ENCODE assay signal across 8 cellular contexts in the genomic region with DNA sequence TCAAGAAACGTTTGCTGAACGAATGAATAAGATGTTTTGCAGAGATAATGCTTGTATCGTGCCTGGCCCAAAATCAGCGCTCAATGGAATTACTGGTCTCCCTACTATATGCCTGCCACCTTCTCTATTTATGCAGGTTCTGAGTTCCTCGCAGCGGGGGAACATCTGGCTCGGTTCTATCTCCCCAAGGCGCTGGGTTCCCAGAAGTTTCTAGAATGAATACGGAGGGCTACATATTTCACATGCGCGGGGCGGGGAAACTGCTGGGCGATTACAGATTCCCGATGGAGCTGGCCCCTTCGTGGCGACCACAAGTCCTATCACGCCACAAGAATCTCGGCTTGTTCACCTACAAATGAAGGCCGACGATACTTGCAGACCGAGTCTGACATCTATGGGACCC. TPM values are rescaled to one million over a fixed set of nuclear protein-coding genes. Genes with fewer than 3 reads are reported as not detected.
DNase-seq lines count a peak whose midpoint lies in the region; ATAC-seq lines count a peak whose summit lies in the region.

No MANE protein-coding gene starts in this region.

- intact Hi-C loops in activated T-helper 1 cell treated with anti-CD3 and anti-CD28 coated beads, Interleukin-12 subunit alpha, Interleukin-12 subunit beta, Interleukin-2, Interleukin-4 antibody, amounts not matched to agents 30 ng/mL and 10 ng/mL and 1 ng/mL, durations not matched to agents 14 hours and 24 hours and 36 hours (cut with micrococcal nuclease): loop anchor here (1.0 to 10.0 kb wide), 11 partner anchors 21 to 497 kb away; partner anchors contain the start of genes ABCC5, ABCF3, AP2M1 and DVL3
- intact Hi-C loops in posterior cingulate gyrus (cut with DNase I): loop anchor here (1.0 to 10.0 kb wide), 5 partner anchors 21 to 240 kb away; partner anchors contain the start of genes ABCC5, ALG3, DVL3 and EEF1AKMT4

- H3K27me3 Mint-ChIP-seq in activated T-helper 1 cell treated with anti-CD3 and anti-CD28 coated beads, Interleukin-12 subunit alpha, Interleukin-12 subunit beta, Interleukin-2, Interleukin-4 antibody, amounts not matched to agents 30 ng/mL and 10 ng/mL and 1 ng/mL, durations not matched to agents 14 hours and 24 hours and 36 hours (ENCODE audit: insufficient read depth): no peaks in the 10 kb centered on the region
- no peaks in the 10 kb centered on the region for H3K27me3 Mint-ChIP-seq in stimulated activated memory B cell treated with anti-CD40 and anti-IgM and Interleukin-4, amounts not matched to agents 10 μg/mL and 1 μg/mL and 100 μg/mL, for 72 hours

- H3K4me1 Mint-ChIP-seq in activated T-helper 1 cell treated with anti-CD3 and anti-CD28 coated beads, Interleukin-12 subunit alpha, Interleukin-12 subunit beta, Interleukin-2, Interleukin-4 antibody, amounts not matched to agents 30 ng/mL and 10 ng/mL and 1 ng/mL, durations not matched to agents 14 hours and 24 hours and 36 hours (ENCODE audit: low read depth): peaks cover 31% of the 10 kb centered on the region
- peaks cover 36% of the 10 kb centered on the region for H3K4me1 Mint-ChIP-seq in stimulated activated memory B cell treated with anti-CD40 and anti-IgM and Interleukin-4, amounts not matched to agents 10 μg/mL and 1 μg/mL and 100 μg/mL, for 72 hours

- H3K27ac Mint-ChIP-seq in activated T-helper 1 cell treated with anti-CD3 and anti-CD28 coated beads, Interleukin-12 subunit alpha, Interleukin-12 subunit beta, Interleukin-2, Interleukin-4 antibody, amounts not matched to agents 30 ng/mL and 10 ng/mL and 1 ng/mL, durations not matched to agents 14 hours and 24 hours and 36 hours: peak overlapping the region; percentile 85
- peak overlapping the region; percentile 89 for H3K27ac Mint-ChIP-seq in stimulated activated memory B cell treated with anti-CD40 and anti-IgM and Interleukin-4, amounts not matched to agents 10 μg/mL and 1 μg/mL and 100 μg/mL, for 72 hours

- peaks cover 5% of the 10 kb centered on the region for H3K36me3 Mint-ChIP-seq in activated T-helper 1 cell treated with anti-CD3 and anti-CD28 coated beads, Interleukin-12 subunit alpha, Interleukin-12 subunit beta, Interleukin-2, Interleukin-4 antibody, amounts not matched to agents 30 ng/mL and 10 ng/mL and 1 ng/mL, durations not matched to agents 14 hours and 24 hours and 36 hours (ENCODE audit: low read depth)
- peaks cover under 1% of the 10 kb centered on the region for H3K36me3 Mint-ChIP-seq in stimulated activated memory B cell treated with anti-CD40 and anti-IgM and Interleukin-4, amounts not matched to agents 10 μg/mL and 1 μg/mL and 100 μg/mL, for 72 hours

- peak overlapping the region; percentile 97 for H3K4me3 ChIP-seq in iPS-11a (ENCODE audit: low read depth, low read length)

- no peak for DNase-seq in activated T-helper 1 cell treated with anti-CD3 and anti-CD28 coated beads, Interleukin-12 subunit alpha, Interleukin-12 subunit beta, Interleukin-2, Interleukin-4 antibody, amounts not matched to agents 30 ng/mL and 10 ng/mL and 1 ng/mL, durations not matched to agents 14 hours and 24 hours and 36 hours (ENCODE audit: low spot score)
- DNase-seq in NCI-H2029 (lab: John Stamatoyannopoulos, UW) (no peak), posterior cingulate gyrus (no peak), GM03348 (ENCODE audit: low spot score) (no peak)

- H3K4me3 Mint-ChIP-seq in activated T-helper 1 cell treated with anti-CD3 and anti-CD28 coated beads, Interleukin-12 subunit alpha, Interleukin-12 subunit beta, Interleukin-2, Interleukin-4 antibody, amounts not matched to agents 30 ng/mL and 10 ng/mL and 1 ng/mL, durations not matched to agents 14 hours and 24 hours and 36 hours: peak overlapping the region; percentile 92
- peak overlapping the region; percentile 86 for H3K4me3 Mint-ChIP-seq in stimulated activated memory B cell treated with anti-CD40 and anti-IgM and Interleukin-4, amounts not matched to agents 10 μg/mL and 1 μg/mL and 100 μg/mL, for 72 hours

- no peaks in the 10 kb centered on the region for H3K9me3 Mint-ChIP-seq in activated T-helper 1 cell treated with anti-CD3 and anti-CD28 coated beads, Interleukin-12 subunit alpha, Interleukin-12 subunit beta, Interleukin-2, Interleukin-4 antibody, amounts not matched to agents 30 ng/mL and 10 ng/mL and 1 ng/mL, durations not matched to agents 14 hours and 24 hours and 36 hours
- H3K9me3 Mint-ChIP-seq in stimulated activated memory B cell treated with anti-CD40 and anti-IgM and Interleukin-4, amounts not matched to agents 10 μg/mL and 1 μg/mL and 100 μg/mL, for 72 hours: no peaks in the 10 kb centered on the region

- ATAC-seq in GM18907 (IDR thresholded peaks at IDR 0.05; ENCODE audit: unreplicated experiment) (peak; percentile 38), HG03045 (IDR thresholded peaks at IDR 0.05; ENCODE audit: unreplicated experiment) (peak; percentile 9)
- ATAC-seq in stimulated activated memory B cell treated with anti-CD40 and anti-IgM and Interleukin-4, amounts not matched to agents 10 μg/mL and 1 μg/mL and 100 μg/mL, for 72 hours: peak; percentile 62

RNA-seq across cellular contexts. Expression of gene EIF2B5, which starts 0.4 kb away (rescaled TPM):
- 75.6 and 75.9 TPM in 2 replicates for total RNA-seq in activated T-helper 1 cell treated with anti-CD3 and anti-CD28 coated beads, Interleukin-12 subunit alpha, Interleukin-12 subunit beta, Interleukin-2, Interleukin-4 antibody, amounts not matched to agents 30 ng/mL and 10 ng/mL and 1 ng/mL, durations not matched to agents 14 hours and 24 hours and 36 hours

RNA-seq across cellular contexts. Expression of gene DVL3, which starts 20.4 kb away (rescaled TPM):
- 59.4 and 61.5 TPM in 2 replicates for total RNA-seq in activated T-helper 1 cell treated with anti-CD3 and anti-CD28 coated beads, Interleukin-12 subunit alpha, Interleukin-12 subunit beta, Interleukin-2, Interleukin-4 antibody, amounts not matched to agents 30 ng/mL and 10 ng/mL and 1 ng/mL, durations not matched to agents 14 hours and 24 hours and 36 hours

RNA-seq across cellular contexts. Expression of gene HTR3E, which starts 37.9 kb away (rescaled TPM):
- not detected in 2 replicates for total RNA-seq in activated T-helper 1 cell treated with anti-CD3 and anti-CD28 coated beads, Interleukin-12 subunit alpha, Interleukin-12 subunit beta, Interleukin-2, Interleukin-4 antibody, amounts not matched to agents 30 ng/mL and 10 ng/mL and 1 ng/mL, durations not matched to agents 14 hours and 24 hours and 36 hours

RNA-seq across cellular contexts. Expression of gene AP2M1, which starts 39.9 kb away (rescaled TPM):
- 235 and 238 TPM in 2 replicates for total RNA-seq in activated T-helper 1 cell treated with anti-CD3 and anti-CD28 coated beads, Interleukin-12 subunit alpha, Interleukin-12 subunit beta, Interleukin-2, Interleukin-4 antibody, amounts not matched to agents 30 ng/mL and 10 ng/mL and 1 ng/mL, durations not matched to agents 14 hours and 24 hours and 36 hours

RNA-seq across cellular contexts. Expression of gene ABCF3, which starts 51.3 kb away (rescaled TPM):
- 75.2 and 76.4 TPM in 2 replicates for total RNA-seq in activated T-helper 1 cell treated with anti-CD3 and anti-CD28 coated beads, Interleukin-12 subunit alpha, Interleukin-12 subunit beta, Interleukin-2, Interleukin-4 antibody, amounts not matched to agents 30 ng/mL and 10 ng/mL and 1 ng/mL, durations not matched to agents 14 hours and 24 hours and 36 hours

Comparison
In these comparisons a context has a peak if more than half of its experiments do, and no peak if none do; other contexts are left out.
1. ATAC-seq: peak in every context shown above with its lines; median percentile 62 in stimulated activated memory B cell treated with anti-CD40 and anti-IgM and Interleukin-4, amounts not matched to agents 10 μg/mL and 1 μg/mL and 100 μg/mL, for 72 hours; 38 in GM18907; 9 in HG03045.